8 cellular contexts compared by ENCODE assay signal in the genomic region with DNA sequence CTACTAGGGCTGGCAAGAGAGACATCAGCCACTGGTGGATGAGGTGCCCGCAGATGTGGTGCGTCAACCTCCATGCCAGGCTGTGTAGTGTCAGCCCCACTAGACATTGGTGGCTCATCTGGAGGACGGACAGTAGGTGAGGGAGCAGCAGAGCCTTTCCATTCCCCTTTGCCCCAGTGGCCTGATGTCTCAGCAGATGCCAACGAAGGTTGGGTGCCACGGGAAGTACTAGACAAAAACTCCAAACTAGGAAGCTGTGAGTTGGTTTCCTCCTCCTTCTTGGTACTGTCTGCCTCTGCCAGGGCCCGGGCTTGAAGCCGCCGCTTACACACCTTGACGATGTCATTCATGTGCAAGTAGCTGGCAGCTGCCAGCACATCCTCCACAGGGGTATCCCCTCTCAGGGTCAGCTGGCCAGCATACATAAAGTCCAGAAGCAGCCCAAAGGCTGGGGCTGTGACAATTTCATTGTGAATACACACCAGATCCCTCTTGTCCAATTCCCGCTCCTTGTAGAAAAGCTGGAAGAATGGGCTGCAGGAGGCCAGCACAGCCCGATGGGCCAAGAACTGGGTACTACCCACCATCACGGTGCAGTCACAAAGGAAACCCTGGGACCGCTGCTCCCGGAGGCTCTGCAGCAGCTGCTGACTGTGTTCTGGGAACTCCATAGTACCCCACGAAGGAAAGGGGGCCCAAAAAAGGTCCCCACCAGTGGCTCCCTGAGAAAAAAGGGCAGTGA. TPM values are rescaled to one million over a fixed set of nuclear protein-coding genes. Genes with fewer than 3 reads are reported as not detected.
A peak's percentile ranks its signal among the peaks of the same experiment; 100 is the strongest.
DNase-seq lines count a peak whose midpoint lies in the region; ATAC-seq, FAIRE-seq and TF ChIP-seq lines count a peak whose summit lies in the region.

No MANE protein-coding gene starts in this region.

- peaks cover 4% of the 10 kb centered on the region for H3K79me2 ChIP-seq in ACC112 (ENCODE audit: control insufficient read depth, insufficient read depth, low read length, unreplicated experiment)

- H3K27ac ChIP-seq in ACC112 (ENCODE audit: low read depth, low read length) (no peak overlapping the region), brain microvascular endothelial cell (peak overlapping the region; percentile 94)

- peaks cover 7% of the 10 kb centered on the region for H3K36me3 ChIP-seq in ACC112 (ENCODE audit: insufficient read depth, low read length)
- H3K36me3 ChIP-seq in brain microvascular endothelial cell (replicated peaks): peaks cover 3% of the 10 kb centered on the region

- no peak for FAIRE-seq in GM12891 (lab: Jason Lieb, UNC)

- TF ChIP-seq POLR2A in GM12891 (IDR thresholded peaks at IDR 0.05; ENCODE audit: low read depth, low read length): no peak

- no peaks in the 10 kb centered on the region for H3K9me3 ChIP-seq in mononuclear cell (ENCODE audit: low read depth, low read length)

- in situ Hi-C loops in brain microvascular endothelial cell (cut with HindIII; ENCODE audit: low pct_ligation_motif_present, low sequenced_read_pairs): no loop called here

- H3K4me1 ChIP-seq in ACC112 (ENCODE audit: control insufficient read depth, insufficient read depth, low read length, unreplicated experiment) (no peaks in the 10 kb centered on the region), mononuclear cell (ENCODE audit: insufficient read depth, low read length) (peaks cover 23% of the 10 kb centered on the region)

- no peak for TF ChIP-seq CTCF in brain microvascular endothelial cell (IDR thresholded peaks at IDR 0.05; ENCODE audit: low read depth, low read length, missing control alignments)
- no peak for TF ChIP-seq CTCF in GM10248 (IDR thresholded peaks at IDR 0.05; ENCODE audit: control extremely low read depth, extremely low read depth, low read depth, missing control alignments)

- CTCF ChIA-PET in GM10248 (lab: Yijun Ruan, JAX): interaction anchor here (0.8 to 5.5 kb wide), 14 partner anchors 9 to 328 kb away, joined by 3 to 46 read pairs (median 6); a partner anchor contains a TSS

- DNase-seq in brain microvascular endothelial cell (no peak), GM12891 (ENCODE audit: insufficient read length, low spot score) (no peak), SW 1271 (lab: John Stamatoyannopoulos, UW) (no peak), GM10248 (ENCODE audit: extremely low spot score) (no peak)

- H3K27me3 ChIP-seq in ACC112 (ENCODE audit: insufficient read depth, low read length) (no peaks in the 10 kb centered on the region), brain microvascular endothelial cell (replicated peaks) (no peaks in the 10 kb centered on the region), mononuclear cell (ENCODE audit: insufficient read depth, low read length) (no peaks in the 10 kb centered on the region)

- H3K4me3 ChIP-seq in ACC112 (ENCODE audit: low read depth, low read length) (peak overlapping the region; percentile 91), brain microvascular endothelial cell (ENCODE audit: low read depth, low read length) (peak overlapping the region; percentile 94), mononuclear cell (ENCODE audit: low read length) (peak overlapping the region; percentile 82)

- ATAC-seq in HG03108 (IDR thresholded peaks at IDR 0.05; ENCODE audit: unreplicated experiment) (peak; percentile 0), GM21825 (IDR thresholded peaks at IDR 0.05; ENCODE audit: unreplicated experiment) (no peak)

- H2AFZ ChIP-seq in ACC112 (ENCODE audit: low read length, unreplicated experiment): no peak overlapping the region

- POLR2A ChIA-PET in GM10248 (lab: Yijun Ruan, JAX): interaction anchor here (0.5 to 2.6 kb wide), 17 partner anchors 9 to 179 kb away, joined by 3 to 27 read pairs (median 6); a partner anchor contains a TSS

TF ChIP-seq in GM12891, 5 proteins besides CTCF, POLR2A, EP300 and RAD21:
- TF ChIP-seq POU2F2 (IDR thresholded peaks at IDR 0.05; ENCODE audit: low read depth, low read length): no peak

RNA-seq across cellular contexts. Expression of a gene that starts 0.8 kb away (rescaled TPM):
- total RNA-seq in mononuclear cell: 5.7 TPM
- 2.7 TPM for polyA plus RNA-seq in GM12891 (2012; ENCODE audit: low read depth, missing spikeins)

RNA-seq across cellular contexts. Expression of a gene that starts 8.2 kb away (rescaled TPM):
- total RNA-seq in mononuclear cell: 32.0 TPM
- polyA plus RNA-seq in GM12891 (2012; ENCODE audit: low read depth, missing spikeins): 145 TPM

RNA-seq across cellular contexts. Expression of a gene that starts 18.0 kb away (rescaled TPM):
- 7.3 TPM for total RNA-seq in mononuclear cell
- 20.8 TPM for polyA plus RNA-seq in GM12891 (2012; ENCODE audit: low read depth, missing spikeins)

RNA-seq across cellular contexts. Expression of a gene that starts 24.9 kb away (rescaled TPM):
- 7.5 TPM for total RNA-seq in mononuclear cell
- polyA plus RNA-seq in GM12891 (2012; ENCODE audit: low read depth, missing spikeins): 43.2 TPM

RNA-seq across cellular contexts. Expression of a gene that starts 25.9 kb away (rescaled TPM):
- total RNA-seq in mononuclear cell: 13.3 TPM
- polyA plus RNA-seq in GM12891 (2012; ENCODE audit: low read depth, missing spikeins): 54.7 TPM
